Comparison of ENCODE assay signal across 8 cellular contexts in the genomic region with DNA sequence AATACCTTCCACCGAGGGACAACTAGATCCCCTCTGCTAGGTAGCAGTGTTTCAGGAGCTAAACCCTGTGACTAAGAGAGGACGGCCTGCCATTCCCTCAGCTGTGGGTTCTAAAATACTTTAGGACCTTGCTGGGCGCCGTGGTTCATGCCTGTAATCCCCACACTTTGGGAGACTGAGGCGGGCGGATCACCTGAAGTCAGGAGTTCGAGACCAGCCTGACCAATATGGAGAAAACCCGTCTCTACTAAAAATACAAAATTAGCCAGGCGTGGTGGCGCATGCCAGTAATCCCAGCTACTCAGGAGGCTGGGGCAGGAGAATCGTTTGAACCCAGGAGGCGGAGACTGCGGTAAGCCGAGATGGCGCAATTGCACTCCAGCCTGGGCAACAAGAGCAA. TPM values are rescaled to one million over a fixed set of nuclear protein-coding genes. Genes with fewer than 3 reads are reported as not detected.
DNase-seq lines count a peak whose midpoint lies in the region; ATAC-seq and TF ChIP-seq lines count a peak whose summit lies in the region.
"Not testable (repeated sequence)": the region's sequence is repeated elsewhere in the genome, so short reads cannot be mapped to it uniquely, and the experiment has no call there.

No MANE protein-coding gene starts in this region.

- POLR2A ChIA-PET in CD8-positive, alpha-beta T cell (lab: Charles Lee): not testable (repeated sequence)
- POLR2A ChIA-PET in activated naive CD8-positive, alpha-beta T cell treated with anti-CD3 and anti-CD28 coated beads, Interleukin-2, amount 10 ng/mL, durations not matched to agents 7 days and 5 days (lab: Charles Lee): interaction anchor here (1.3 to 1.6 kb wide), 2 partner anchors 79 to 80 kb away, joined by 4 to 5 read pairs; partner anchors contain the start of gene WDR38

- H3K36me3 ChIP-seq in CD8-positive, alpha-beta T cell (ENCODE audit: insufficient read depth, low read length): not testable (repeated sequence)

- not testable (repeated sequence) for H3K9me3 ChIP-seq in CD8-positive, alpha-beta T cell (ENCODE audit: low read length); T-helper 17 cell (ENCODE audit: control insufficient read depth, low read length, poor library complexity, severe bottlenecking)

- H3K4me1 ChIP-seq in CD8-positive, alpha-beta T cell (ENCODE audit: insufficient read depth, low read length): peaks cover 21% of the 10 kb centered on the region

- H3K4me1 Mint-ChIP-seq in CD8-positive, alpha-beta T cell (ENCODE audit: low read depth): peaks cover 43% of the 10 kb centered on the region
- H3K4me1 Mint-ChIP-seq in T-helper 17 cell (peaks cover 44% of the 10 kb centered on the region), immature natural killer cell (peaks cover 36 to 44% of the 10 kb centered on the region in 2 donors), nephron progenitor cell (peaks cover 38% of the 10 kb centered on the region)
- peaks cover 50% of the 10 kb centered on the region for H3K4me1 Mint-ChIP-seq in activated CD8-positive, alpha-beta memory T cell treated with anti-CD3 and anti-CD28 coated beads, Interleukin-2, amount 10 ng/mL, durations not matched to agents 7 days and 5 days
- H3K4me1 Mint-ChIP-seq in activated naive CD8-positive, alpha-beta T cell treated with anti-CD3 and anti-CD28 coated beads, Interleukin-2, amount 10 ng/mL, durations not matched to agents 7 days and 5 days: peaks cover 36% of the 10 kb centered on the region
- peaks cover 25 to 50% of the 10 kb centered on the region in 2 donors for H3K4me1 Mint-ChIP-seq in stimulated activated naive B cell treated with anti-CD40 and anti-IgM and Interleukin-4, amounts not matched to agents 10 μg/mL and 1 μg/mL and 100 μg/mL, for 72 hours

- H3K36me3 Mint-ChIP-seq in CD8-positive, alpha-beta T cell; T-helper 17 cell (ENCODE audit: low read depth); activated CD8-positive, alpha-beta memory T cell treated with anti-CD3 and anti-CD28 coated beads, Interleukin-2, amount 10 ng/mL, durations not matched to agents 7 days and 5 days; activated naive CD8-positive, alpha-beta T cell treated with anti-CD3 and anti-CD28 coated beads, Interleukin-2, amount 10 ng/mL, durations not matched to agents 7 days and 5 days; immature natural killer cell; nephron progenitor cell (ENCODE audit: low read depth); stimulated activated naive B cell treated with anti-CD40 and anti-IgM and Interleukin-4, amounts not matched to agents 10 μg/mL and 1 μg/mL and 100 μg/mL, for 72 hours: not testable (repeated sequence)

- not testable (repeated sequence) for H3K27ac ChIP-seq in CD8-positive, alpha-beta T cell (ENCODE audit: low read depth, low read length)

- peaks cover 47% of the 10 kb centered on the region for H3K27me3 ChIP-seq in CD8-positive, alpha-beta T cell (ENCODE audit: insufficient read depth, low read length)

- H3K4me3 Mint-ChIP-seq in CD8-positive, alpha-beta T cell: peak overlapping the region; percentile 89
- H3K4me3 Mint-ChIP-seq in T-helper 17 cell (peak overlapping the region; percentile 92), immature natural killer cell (peak overlapping the region; percentile 88 to 95 (median 92)), nephron progenitor cell (peak overlapping the region; percentile 84)
- peak overlapping the region; percentile 78 for H3K4me3 Mint-ChIP-seq in activated CD8-positive, alpha-beta memory T cell treated with anti-CD3 and anti-CD28 coated beads, Interleukin-2, amount 10 ng/mL, durations not matched to agents 7 days and 5 days
- H3K4me3 Mint-ChIP-seq in activated naive CD8-positive, alpha-beta T cell treated with anti-CD3 and anti-CD28 coated beads, Interleukin-2, amount 10 ng/mL, durations not matched to agents 7 days and 5 days: peak overlapping the region; percentile 84
- peak overlapping the region; percentile 95 to 98 for H3K4me3 Mint-ChIP-seq in stimulated activated naive B cell treated with anti-CD40 and anti-IgM and Interleukin-4, amounts not matched to agents 10 μg/mL and 1 μg/mL and 100 μg/mL, for 72 hours

- intact Hi-C loops in CD8-positive, alpha-beta T cell (cut with DNase I, micrococcal nuclease): loop anchor here (1.0 to 10.0 kb wide), 4 partner anchors 80 to 489 kb away; partner anchors contain the start of genes GAPVD1 (in 1 of the 2), PPP6C (in 1 of the 2) and WDR38 (in 1 of the 2)

- CTCF ChIA-PET in CD8-positive, alpha-beta T cell (lab: Charles Lee): interaction anchor here (0.7 to 12.4 kb wide), 15 partner anchors 8 to 596 kb away, joined by 3 to 245 read pairs (median 5); partner anchors contain the start of genes ARPC5L, RPL35 and WDR38
- CTCF ChIA-PET in activated CD8-positive, alpha-beta memory T cell treated with anti-CD3 and anti-CD28 coated beads, Interleukin-2, amount 10 ng/mL, durations not matched to agents 7 days and 5 days (lab: Charles Lee): interaction anchor here (0.7 to 13.1 kb wide), 16 partner anchors 10 to 599 kb away, joined by 3 to 380 read pairs (median 6); partner anchors contain the start of genes ARPC5L, RPL35, SCAI and WDR38

- not testable (repeated sequence) for H3K9me3 Mint-ChIP-seq in CD8-positive, alpha-beta T cell; activated CD8-positive, alpha-beta memory T cell treated with anti-CD3 and anti-CD28 coated beads, Interleukin-2, amount 10 ng/mL, durations not matched to agents 7 days and 5 days (ENCODE audit: low read depth); activated naive CD8-positive, alpha-beta T cell treated with anti-CD3 and anti-CD28 coated beads, Interleukin-2, amount 10 ng/mL, durations not matched to agents 7 days and 5 days; immature natural killer cell; nephron progenitor cell; stimulated activated naive B cell treated with anti-CD40 and anti-IgM and Interleukin-4, amounts not matched to agents 10 μg/mL and 1 μg/mL and 100 μg/mL, for 72 hours

- not testable (repeated sequence) for TF ChIP-seq CTCF in CD8-positive, alpha-beta T cell (IDR thresholded peaks at IDR 0.05); nephron progenitor cell (IDR thresholded peaks at IDR 0.05)

- ATAC-seq in CD8-positive, alpha-beta T cell; T-helper 17 cell; activated CD8-positive, alpha-beta memory T cell treated with anti-CD3 and anti-CD28 coated beads, Interleukin-2, amount 10 ng/mL, durations not matched to agents 7 days and 5 days; activated naive CD8-positive, alpha-beta T cell treated with anti-CD3 and anti-CD28 coated beads, Interleukin-2, amount 10 ng/mL, durations not matched to agents 7 days and 5 days (ENCODE audit: low read depth); stimulated activated naive B cell treated with anti-CD40 and anti-IgM and Interleukin-4, amounts not matched to agents 10 μg/mL and 1 μg/mL and 100 μg/mL, for 72 hours (replicated peaks): not testable (repeated sequence)

- not testable (repeated sequence) for DNase-seq in CD8-positive, alpha-beta T cell; T-helper 17 cell; activated CD8-positive, alpha-beta memory T cell treated with anti-CD3 and anti-CD28 coated beads, Interleukin-2, amount 10 ng/mL, durations not matched to agents 7 days and 5 days; activated naive CD8-positive, alpha-beta T cell treated with anti-CD3 and anti-CD28 coated beads, Interleukin-2, amount 10 ng/mL, durations not matched to agents 7 days and 5 days; immature natural killer cell; nephron progenitor cell; stimulated activated naive B cell treated with anti-CD40 and anti-IgM and Interleukin-4, amounts not matched to agents 10 μg/mL and 1 μg/mL and 100 μg/mL, for 72 hours
- DNase-seq in MV-4-11 (lab: John Stamatoyannopoulos, UW): peak; percentile 69

- H3K4me3 ChIP-seq in CD8-positive, alpha-beta T cell (ENCODE audit: low read depth, low read length): not testable (repeated sequence)

- H3K27ac Mint-ChIP-seq in CD8-positive, alpha-beta T cell; activated CD8-positive, alpha-beta memory T cell treated with anti-CD3 and anti-CD28 coated beads, Interleukin-2, amount 10 ng/mL, durations not matched to agents 7 days and 5 days; activated naive CD8-positive, alpha-beta T cell treated with anti-CD3 and anti-CD28 coated beads, Interleukin-2, amount 10 ng/mL, durations not matched to agents 7 days and 5 days; nephron progenitor cell; stimulated activated naive B cell treated with anti-CD40 and anti-IgM and Interleukin-4, amounts not matched to agents 10 μg/mL and 1 μg/mL and 100 μg/mL, for 72 hours: not testable (repeated sequence)
- H3K27ac Mint-ChIP-seq in T-helper 17 cell: peak overlapping the region; percentile 93
- peak overlapping the region in 1 of 6 donors; percentile 71 for H3K27ac Mint-ChIP-seq in immature natural killer cell

- peaks cover 66% of the 10 kb centered on the region for H3K27me3 Mint-ChIP-seq in CD8-positive, alpha-beta T cell (ENCODE audit: low read depth)
- H3K27me3 Mint-ChIP-seq in T-helper 17 cell (peaks cover 52% of the 10 kb centered on the region), immature natural killer cell (ENCODE audit: low read depth in 3 of 3) (peaks cover 22 to 47% (median 29%) of the 10 kb centered on the region in 3 donors), nephron progenitor cell (ENCODE audit: low read depth, poor library complexity) (peaks cover 37% of the 10 kb centered on the region)
- H3K27me3 Mint-ChIP-seq in activated CD8-positive, alpha-beta memory T cell treated with anti-CD3 and anti-CD28 coated beads, Interleukin-2, amount 10 ng/mL, durations not matched to agents 7 days and 5 days: peaks cover 61% of the 10 kb centered on the region
- H3K27me3 Mint-ChIP-seq in activated naive CD8-positive, alpha-beta T cell treated with anti-CD3 and anti-CD28 coated beads, Interleukin-2, amount 10 ng/mL, durations not matched to agents 7 days and 5 days: peaks cover 71% of the 10 kb centered on the region
- H3K27me3 Mint-ChIP-seq in stimulated activated naive B cell treated with anti-CD40 and anti-IgM and Interleukin-4, amounts not matched to agents 10 μg/mL and 1 μg/mL and 100 μg/mL, for 72 hours: peaks cover 36 to 47% of the 10 kb centered on the region in 2 donors

RNA-seq across cellular contexts. Expression of gene NR6A1, which starts 1.8 kb away (rescaled TPM):
- not detected for total RNA-seq in CD8-positive, alpha-beta T cell
- under 1 TPM; 0.08 to 0.22 TPM for total RNA-seq in T-helper 17 cell
- 1 to 10 TPM in 1 of 2 experiments, under 1 TPM in 1; 0.44 to 1.2 TPM for total RNA-seq in activated CD8-positive, alpha-beta memory T cell treated with anti-CD3 and anti-CD28 coated beads, Interleukin-2, amount 10 ng/mL, durations not matched to agents 7 days and 5 days
- under 1 TPM; 0.06 to 0.11 TPM for total RNA-seq in activated naive CD8-positive, alpha-beta T cell treated with anti-CD3 and anti-CD28 coated beads, Interleukin-2, amount 10 ng/mL, durations not matched to agents 7 days and 5 days
- not detected for polyA plus RNA-seq in immature natural killer cell

RNA-seq across cellular contexts. Expression of gene OLFML2A, which starts 4.1 kb away (rescaled TPM):
- not detected for total RNA-seq in CD8-positive, alpha-beta T cell
- total RNA-seq in T-helper 17 cell: not detected
- total RNA-seq in activated CD8-positive, alpha-beta memory T cell treated with anti-CD3 and anti-CD28 coated beads, Interleukin-2, amount 10 ng/mL, durations not matched to agents 7 days and 5 days: not detected
- not detected for total RNA-seq in activated naive CD8-positive, alpha-beta T cell treated with anti-CD3 and anti-CD28 coated beads, Interleukin-2, amount 10 ng/mL, durations not matched to agents 7 days and 5 days
- not detected for polyA plus RNA-seq in immature natural killer cell
